In genomic region chr2:235402444-235402843, GRCh38 we compare ENCODE assay signal across 1 cellular context.
TF ChIP-seq lines count a peak whose summit lies in the region.

No MANE protein-coding gene starts in this region.

TF ChIP-seq in GM23338, 12 proteins besides CTCF, POLR2A, EP300 and RAD21 (continued from another document):
- TF ChIP-seq REST (IDR thresholded peaks at IDR 0.05; ENCODE audit: unreplicated experiment) (no peak), ETS1 (IDR thresholded peaks at IDR 0.05) (no peak), EZH2phosphoT487 (IDR thresholded peaks at IDR 0.05; ENCODE audit: unreplicated experiment) (no peak), STAT1 (IDR thresholded peaks at IDR 0.05; ENCODE audit: unreplicated experiment) (no peak), NANOG (IDR thresholded peaks at IDR 0.05; ENCODE audit: borderline replicate concordance) (no peak), POLR2AphosphoS5 (IDR thresholded peaks at IDR 0.05; ENCODE audit: low read depth) (no peak), ZNF331 (CRISPR knock-in tag; IDR thresholded peaks at IDR 0.05; ENCODE audit: low read depth) (no peak)
